ENCODE assay signal across 2 cellular contexts in genomic region chr16:68389006-68389405, GRCh38.
TF ChIP-seq lines count a peak whose summit lies in the region.

No MANE protein-coding gene starts in this region.

TF ChIP-seq in WTC11, 78 proteins besides CTCF, POLR2A, EP300 and RAD21 (continued from another document):
- TF ChIP-seq AR (CRISPR knock-in tag; IDR thresholded peaks at IDR 0.05) (no peak), SOX15 (CRISPR knock-in tag; IDR thresholded peaks at IDR 0.05) (no peak), ZNF232 (CRISPR knock-in tag; IDR thresholded peaks at IDR 0.05) (no peak), RELA (CRISPR knock-in tag; IDR thresholded peaks at IDR 0.05; ENCODE audit: borderline replicate concordance) (no peak), PRRX2 (CRISPR knock-in tag; IDR thresholded peaks at IDR 0.05) (no peak)
- TF ChIP-seq, protein P1, sequence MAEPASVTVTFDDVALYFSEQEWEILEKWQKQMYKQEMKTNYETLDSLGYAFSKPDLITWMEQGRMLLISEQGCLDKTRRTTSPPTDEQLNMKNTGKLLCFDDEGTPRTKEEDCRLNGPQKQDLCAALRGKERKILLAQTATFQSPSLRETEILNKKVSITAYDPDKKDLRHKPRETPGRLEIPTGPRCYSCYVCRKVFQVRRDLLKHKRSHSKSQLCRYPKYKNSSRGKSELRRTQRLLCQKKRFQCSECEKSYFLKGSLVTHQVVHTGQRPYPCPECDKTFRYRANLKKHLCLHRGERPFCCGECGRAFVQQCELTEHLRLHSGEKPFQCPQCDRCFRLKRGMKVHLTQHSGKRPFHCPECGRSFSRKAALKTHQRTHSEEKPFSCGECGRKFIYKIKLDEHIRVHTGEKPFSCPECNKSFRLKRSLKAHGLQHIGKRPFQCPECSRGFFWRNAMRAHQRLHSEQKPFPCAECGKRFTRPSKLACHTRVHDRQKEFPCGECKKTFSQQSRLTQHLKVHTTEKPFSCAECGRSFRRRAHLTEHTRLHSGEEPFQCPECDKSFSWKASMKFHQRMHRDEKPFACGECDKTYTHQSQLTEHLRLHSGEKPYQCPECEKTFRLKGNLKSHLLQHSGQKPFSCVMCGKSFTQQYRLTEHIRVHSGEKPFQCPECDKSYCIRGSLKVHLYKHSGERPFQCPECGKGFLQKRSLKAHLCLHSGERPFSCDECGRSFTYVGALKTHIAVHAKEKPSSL (CRISPR knock-in tag; conservative IDR thresholded peaks at IDR 0.05) = no peak
- TF ChIP-seq, protein P2, sequence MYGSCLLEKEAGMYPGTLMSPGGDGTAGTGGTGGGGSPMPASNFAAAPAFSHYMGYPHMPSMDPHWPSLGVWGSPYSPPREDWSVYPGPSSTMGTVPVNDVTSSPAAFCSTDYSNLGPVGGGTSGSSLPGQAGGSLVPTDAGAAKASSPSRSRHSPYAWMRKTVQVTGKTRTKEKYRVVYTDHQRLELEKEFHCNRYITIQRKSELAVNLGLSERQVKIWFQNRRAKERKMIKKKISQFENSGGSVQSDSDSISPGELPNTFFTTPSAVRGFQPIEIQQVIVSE (CRISPR knock-in tag; IDR thresholded peaks at IDR 0.05; ENCODE audit: borderline replicate concordance) = no peak
- TF ChIP-seq, protein P3, sequence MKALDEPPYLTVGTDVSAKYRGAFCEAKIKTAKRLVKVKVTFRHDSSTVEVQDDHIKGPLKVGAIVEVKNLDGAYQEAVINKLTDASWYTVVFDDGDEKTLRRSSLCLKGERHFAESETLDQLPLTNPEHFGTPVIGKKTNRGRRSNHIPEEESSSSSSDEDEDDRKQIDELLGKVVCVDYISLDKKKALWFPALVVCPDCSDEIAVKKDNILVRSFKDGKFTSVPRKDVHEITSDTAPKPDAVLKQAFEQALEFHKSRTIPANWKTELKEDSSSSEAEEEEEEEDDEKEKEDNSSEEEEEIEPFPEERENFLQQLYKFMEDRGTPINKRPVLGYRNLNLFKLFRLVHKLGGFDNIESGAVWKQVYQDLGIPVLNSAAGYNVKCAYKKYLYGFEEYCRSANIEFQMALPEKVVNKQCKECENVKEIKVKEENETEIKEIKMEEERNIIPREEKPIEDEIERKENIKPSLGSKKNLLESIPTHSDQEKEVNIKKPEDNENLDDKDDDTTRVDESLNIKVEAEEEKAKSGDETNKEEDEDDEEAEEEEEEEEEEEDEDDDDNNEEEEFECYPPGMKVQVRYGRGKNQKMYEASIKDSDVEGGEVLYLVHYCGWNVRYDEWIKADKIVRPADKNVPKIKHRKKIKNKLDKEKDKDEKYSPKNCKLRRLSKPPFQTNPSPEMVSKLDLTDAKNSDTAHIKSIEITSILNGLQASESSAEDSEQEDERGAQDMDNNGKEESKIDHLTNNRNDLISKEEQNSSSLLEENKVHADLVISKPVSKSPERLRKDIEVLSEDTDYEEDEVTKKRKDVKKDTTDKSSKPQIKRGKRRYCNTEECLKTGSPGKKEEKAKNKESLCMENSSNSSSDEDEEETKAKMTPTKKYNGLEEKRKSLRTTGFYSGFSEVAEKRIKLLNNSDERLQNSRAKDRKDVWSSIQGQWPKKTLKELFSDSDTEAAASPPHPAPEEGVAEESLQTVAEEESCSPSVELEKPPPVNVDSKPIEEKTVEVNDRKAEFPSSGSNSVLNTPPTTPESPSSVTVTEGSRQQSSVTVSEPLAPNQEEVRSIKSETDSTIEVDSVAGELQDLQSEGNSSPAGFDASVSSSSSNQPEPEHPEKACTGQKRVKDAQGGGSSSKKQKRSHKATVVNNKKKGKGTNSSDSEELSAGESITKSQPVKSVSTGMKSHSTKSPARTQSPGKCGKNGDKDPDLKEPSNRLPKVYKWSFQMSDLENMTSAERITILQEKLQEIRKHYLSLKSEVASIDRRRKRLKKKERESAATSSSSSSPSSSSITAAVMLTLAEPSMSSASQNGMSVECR (CRISPR knock-in tag; IDR thresholded peaks at IDR 0.05; ENCODE audit: borderline replicate concordance) = no peak
- TF ChIP-seq, protein P4, sequence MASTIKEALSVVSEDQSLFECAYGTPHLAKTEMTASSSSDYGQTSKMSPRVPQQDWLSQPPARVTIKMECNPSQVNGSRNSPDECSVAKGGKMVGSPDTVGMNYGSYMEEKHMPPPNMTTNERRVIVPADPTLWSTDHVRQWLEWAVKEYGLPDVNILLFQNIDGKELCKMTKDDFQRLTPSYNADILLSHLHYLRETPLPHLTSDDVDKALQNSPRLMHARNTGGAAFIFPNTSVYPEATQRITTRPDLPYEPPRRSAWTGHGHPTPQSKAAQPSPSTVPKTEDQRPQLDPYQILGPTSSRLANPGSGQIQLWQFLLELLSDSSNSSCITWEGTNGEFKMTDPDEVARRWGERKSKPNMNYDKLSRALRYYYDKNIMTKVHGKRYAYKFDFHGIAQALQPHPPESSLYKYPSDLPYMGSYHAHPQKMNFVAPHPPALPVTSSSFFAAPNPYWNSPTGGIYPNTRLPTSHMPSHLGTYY (CRISPR knock-in tag; IDR thresholded peaks at IDR 0.05) = no peak

TF ChIP-seq in SK-N-SH, 30 proteins besides CTCF, POLR2A, EP300 and RAD21 (continued from another document):
- no peak for TF ChIP-seq YY1 (IDR thresholded peaks at IDR 0.05; ENCODE audit: low read depth)
- TF ChIP-seq MEF2A (IDR thresholded peaks at IDR 0.05; ENCODE audit: borderline replicate concordance, low read depth) = no peak
- TF ChIP-seq RXRA (IDR thresholded peaks at IDR 0.05; ENCODE audit: borderline replicate concordance, low read depth) = no peak
